1 cellular context compared by ENCODE assay signal in genomic region chr19:35822579-35822978, GRCh38.
TF ChIP-seq lines count a peak whose summit lies in the region.

No MANE protein-coding gene starts in this region.

TF ChIP-seq in H1, 55 proteins besides CTCF, POLR2A, EP300 and RAD21:
- no peak for TF ChIP-seq SP1 (IDR thresholded peaks at IDR 0.05; ENCODE audit: low read depth, low read length)
- TF ChIP-seq CHD1 (IDR thresholded peaks at IDR 0.05; ENCODE audit: low read depth, low read length): no peak
- no peak for TF ChIP-seq TCF12 (IDR thresholded peaks at IDR 0.05; ENCODE audit: low read depth, low read length)
- no peak for TF ChIP-seq GTF2F1 (IDR thresholded peaks at IDR 0.05; ENCODE audit: borderline replicate concordance, low read depth, low read length)
- no peak for TF ChIP-seq GABPA (IDR thresholded peaks at IDR 0.05; ENCODE audit: borderline replicate concordance, insufficient read depth, low read length)
- TF ChIP-seq SIN3A (conservative IDR thresholded peaks at IDR 0.05 in 1 of 2, IDR thresholded peaks at IDR 0.05 in 1 of 2; ENCODE audit: low read depth in 1 of 2, low read length in 2 of 2): no peak
- no peak for TF ChIP-seq SP2 (IDR thresholded peaks at IDR 0.05; ENCODE audit: low read length)
- TF ChIP-seq KDM4A (IDR thresholded peaks at IDR 0.05; ENCODE audit: low read depth, low read length, severe bottlenecking): no peak
- no peak for TF ChIP-seq SAP30 (IDR thresholded peaks at IDR 0.05; ENCODE audit: insufficient read depth, insufficient replicate concordance, low read length)
- no peak for TF ChIP-seq ZNF274 (IDR thresholded peaks at IDR 0.05; ENCODE audit: borderline replicate concordance, extremely low read depth, low read length)
- TF ChIP-seq TAF1 (IDR thresholded peaks at IDR 0.05; ENCODE audit: low read depth, low read length): no peak
- no peak for TF ChIP-seq RXRA (IDR thresholded peaks at IDR 0.05; ENCODE audit: insufficient read depth, low read depth, low read length)
